Comparison of ENCODE assay signal across 8 cellular contexts in genomic region chr1:114154146-114154962, GRCh38. TPM values are rescaled to one million over a fixed set of nuclear protein-coding genes. Genes with fewer than 3 reads are reported as not detected.
DNase-seq lines count a peak whose midpoint lies in the region; ATAC-seq and TF ChIP-seq lines count a peak whose summit lies in the region.

No MANE protein-coding gene starts in this region.

- H3K4me3 ChIP-seq in fibroblast of lung (replicated peaks in 1 of 4; ENCODE audit: control extremely low read depth in 1 of 4, insufficient read depth in 1 of 4, low read depth in 3 of 4, low read length in 4 of 4), result no peak overlapping the region

- no peak overlapping the region for H3K4me2 ChIP-seq in fibroblast of lung (ENCODE audit: extremely low read depth, insufficient read depth, low read length)

- H2AFZ ChIP-seq in fibroblast of lung (ENCODE audit: low read length), result no peak overlapping the region

- no peak overlapping the region for H3K9ac ChIP-seq in fibroblast of lung (ENCODE audit: insufficient read depth, low read length)

- DNase-seq in NCI-H1417 (lab: John Stamatoyannopoulos, UW) (peak in 2 of 3 experiments; percentile 65 to 81), NCI-H1417 treated with DMSO at 0.1 percent for 48 hours (lab: John Stamatoyannopoulos, UW) (no peak), NCI-H748 treated with DMSO at 0.1 percent for 48 hours (lab: John Stamatoyannopoulos, UW) (peak; percentile 39), fibroblast of lung (ENCODE audit: low read depth in 2 of 2) (peak; percentile 13 to 29), sciatic nerve (ENCODE audit: low spot score) (no peak), NCI-H510A treated with DMSO at 0.1 percent for 48 hours (lab: John Stamatoyannopoulos, UW) (no peak), KG1 (lab: John Stamatoyannopoulos, UW) (no peak), D341Med (ENCODE audit: low spot score) (no peak)

- H3K36me3 ChIP-seq in fibroblast of lung (ENCODE audit: control insufficient read depth, insufficient read depth, low read length), result no peaks in the 10 kb centered on the region

- H3K27ac ChIP-seq in fibroblast of lung (ENCODE audit: insufficient read depth, low read length), result no peak overlapping the region

- ATAC-seq in sciatic nerve, result peak; percentile 7

- no peak for TF ChIP-seq CTCF in fibroblast of lung (conservative IDR thresholded peaks at IDR 0.05 in 1 of 2, IDR thresholded peaks at IDR 0.05 in 1 of 2; ENCODE audit: low read depth in 1 of 2, low read length in 2 of 2)

- intact Hi-C loops in sciatic nerve (cut with DNase I), result no loop called here

- H3K27me3 ChIP-seq in fibroblast of lung (ENCODE audit: control insufficient read depth, insufficient read depth, low read length), result peaks cover 62% of the 10 kb centered on the region

- H3K9me3 ChIP-seq in fibroblast of lung (ENCODE audit: control insufficient read depth, insufficient read depth, low read depth, low read length), result no peaks in the 10 kb centered on the region

- H4K20me1 ChIP-seq in fibroblast of lung (ENCODE audit: control insufficient read depth, extremely low read depth, insufficient read depth, low read length), result no peaks in the 10 kb centered on the region

- no peaks in the 10 kb centered on the region for H3K79me2 ChIP-seq in fibroblast of lung (ENCODE audit: control insufficient read depth, insufficient read depth, low read length)

- no peaks in the 10 kb centered on the region for H3K4me1 ChIP-seq in fibroblast of lung (ENCODE audit: control insufficient read depth, extremely low read depth, insufficient read depth, low read length)

RNA-seq across cellular contexts. Expression of gene SYT6, which starts 0.7 kb away (rescaled TPM):
- total RNA-seq in fibroblast of lung (not detected in 2 replicates), sciatic nerve (0.40 TPM)
- polyA plus RNA-seq in fibroblast of lung, result not detected in 2 replicates
- polyA plus RNA-seq in fibroblast of lung (2012), result not detected in 2 replicates
- not detected in 2 replicates for polyA minus RNA-seq in fibroblast of lung (ENCODE audit: low replicate concordance)

Comparison
In these comparisons a context has a peak if more than half of its experiments do, and no peak if none do; other contexts are left out.
1. DNase-seq: peak in NCI-H1417 (2 of 3), NCI-H748 treated with DMSO at 0.1 percent for 48 hours (single experiment) and fibroblast of lung (2 of 2); none in NCI-H1417 treated with DMSO at 0.1 percent for 48 hours (single experiment), sciatic nerve (single experiment), NCI-H510A treated with DMSO at 0.1 percent for 48 hours (single experiment), KG1 (single experiment) and D341Med (single experiment).